In genomic region chr17:72487731-72488325, GRCh38 we compare ENCODE assay signal across 17 cellular contexts.
"Had no signal": no experiment of that assay in that cellular context is flagged by ENCODE, and none has a peak within 500 bp of the region (broad histone marks: within the 10 kb centered on the region; RNA-seq: fewer than 3 reads in every experiment).

No MANE protein-coding gene starts in this region.

- H3K27me3 Mint-ChIP-seq: activated CD8-positive, alpha-beta memory T cell treated with anti-CD3 and anti-CD28 coated beads, Interleukin-2, amount 10 ng/mL, durations not matched to agents 7 days and 5 days had no signal

- H3K4me3 ChIP-seq: esophagus muscularis mucosa, neural progenitor cell, pancreas had no signal

- H3K9me3 Mint-ChIP-seq: activated naive CD4-positive, alpha-beta T cell treated with anti-CD3 and anti-CD28 coated beads, Interleukin-2, amount 50 U/mL, for 72 hours had no signal

- H3K9me3 ChIP-seq: pancreas had no signal

- H2AFZ ChIP-seq: neural progenitor cell had no signal

- H3K27ac Mint-ChIP-seq: activated CD8-positive, alpha-beta memory T cell treated with anti-CD3 and anti-CD28 coated beads, Interleukin-2, amount 10 ng/mL, durations not matched to agents 7 days and 5 days; activated naive CD4-positive, alpha-beta T cell treated with anti-CD3 and anti-CD28 coated beads, Interleukin-2, amount 50 U/mL, for 72 hours; activated T-cell treated with anti-CD3 and anti-CD28 coated beads, Interleukin-2, amount 50 U/mL, for 24 hours; memory B cell; neural progenitor cell; stimulated activated naive CD8-positive, alpha-beta T cell treated with anti-CD3 and anti-CD28 coated beads, Interleukin-15, amount 100 ng/mL, for 72 hours had no signal

- H3K36me3 Mint-ChIP-seq: activated CD8-positive, alpha-beta memory T cell treated with anti-CD3 and anti-CD28 coated beads, Interleukin-2, amount 10 ng/mL, durations not matched to agents 7 days and 5 days; activated naive CD4-positive, alpha-beta T cell treated with anti-CD3 and anti-CD28 coated beads, Interleukin-2, amount 50 U/mL, for 72 hours; memory B cell; neural progenitor cell had no signal

- H3K27ac ChIP-seq: esophagus muscularis mucosa, neural progenitor cell had no signal

- H3K9ac ChIP-seq: neural progenitor cell had no signal

- H3K27me3 ChIP-seq: neural progenitor cell, pancreas had no signal

- H3K4me1 Mint-ChIP-seq: activated CD8-positive, alpha-beta memory T cell treated with anti-CD3 and anti-CD28 coated beads, Interleukin-2, amount 10 ng/mL, durations not matched to agents 7 days and 5 days; memory B cell; stimulated activated naive CD8-positive, alpha-beta T cell treated with anti-CD3 and anti-CD28 coated beads, Interleukin-15, amount 100 ng/mL, for 72 hours had no signal

- H3K4me3 Mint-ChIP-seq: activated CD8-positive, alpha-beta memory T cell treated with anti-CD3 and anti-CD28 coated beads, Interleukin-2, amount 10 ng/mL, durations not matched to agents 7 days and 5 days; activated T-cell treated with anti-CD3 and anti-CD28 coated beads, Interleukin-2, amount 50 U/mL, for 24 hours; memory B cell; neural progenitor cell; stimulated activated naive CD8-positive, alpha-beta T cell treated with anti-CD3 and anti-CD28 coated beads, Interleukin-15, amount 100 ng/mL, for 72 hours had no signal

- H3K4me2 ChIP-seq: neural progenitor cell had no signal

- H3K36me3 ChIP-seq: esophagus muscularis mucosa, neural progenitor cell, pancreas had no signal

- ATAC-seq: activated CD4-positive, CD25-positive, alpha-beta regulatory T cell treated with anti-CD3 and anti-CD28 coated beads, Interleukin-2, amount 50 U/mL, for 24 hours; activated CD8-positive, alpha-beta memory T cell treated with anti-CD3 and anti-CD28 coated beads, Interleukin-2, amount 10 ng/mL, durations not matched to agents 7 days and 5 days; activated naive CD4-positive, alpha-beta T cell treated with anti-CD3 and anti-CD28 coated beads, Interleukin-2, amount 50 U/mL, for 72 hours; left lobe of liver; stimulated activated naive CD8-positive, alpha-beta T cell treated with anti-CD3 and anti-CD28 coated beads, Interleukin-15, amount 100 ng/mL, for 72 hours had no signal

- DNase-seq: activated CD4-positive, alpha-beta T cell treated with anti-CD3 and anti-CD28 coated beads, Interleukin-2, amount 50 U/mL, for 4 hours; activated CD8-positive, alpha-beta memory T cell treated with anti-CD3 and anti-CD28 coated beads, Interleukin-2, amount 10 ng/mL, durations not matched to agents 7 days and 5 days; activated effector memory CD4-positive, alpha-beta T cell treated with anti-CD3 and anti-CD28 coated beads, Interleukin-2, amount 50 U/mL, for 16 hours; activated T-cell treated with anti-CD3 and anti-CD28 coated beads, Interleukin-2, amount 50 U/mL, for 24 hours; amniotic stem cell; dorsolateral prefrontal cortex; pancreas; retina; stimulated activated CD4-positive, alpha-beta T cell treated with anti-CD3 and anti-CD28 coated beads, Interleukin-4, amount 100 ng/mL, for 4 hours; stimulated activated naive CD8-positive, alpha-beta T cell treated with anti-CD3 and anti-CD28 coated beads, Interleukin-15, amount 100 ng/mL, for 72 hours; T-helper 2 cell had no signal
